Comparison of ENCODE assay signal across 21 cellular contexts in the genomic region with DNA sequence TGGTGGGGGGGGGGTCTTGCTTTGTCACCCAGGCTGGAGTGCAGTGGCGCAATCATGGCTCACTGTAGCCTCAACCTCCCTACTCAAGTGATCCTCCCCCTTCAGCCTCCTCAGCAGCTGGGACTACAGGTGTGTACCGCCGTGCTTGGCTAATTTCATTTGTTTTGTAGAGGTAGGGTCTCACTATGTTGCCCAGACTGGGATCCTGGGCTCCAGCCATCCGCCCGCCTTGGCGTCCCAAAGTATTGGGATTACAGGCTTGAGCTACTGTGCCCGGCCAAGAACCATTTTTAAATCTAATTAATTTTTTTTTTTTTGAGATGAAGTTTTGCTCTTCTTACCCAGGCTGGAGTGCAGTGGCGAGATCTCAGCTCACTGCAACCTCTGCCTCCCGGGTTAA. TPM values are rescaled to one million over a fixed set of nuclear protein-coding genes. Genes with fewer than 3 reads are reported as not detected.
DNase-seq lines count a peak whose midpoint lies in the region; ATAC-seq, FAIRE-seq and TF ChIP-seq lines count a peak whose summit lies in the region.
"Had no signal": no experiment of that assay in that cellular context is flagged by ENCODE, and none has a peak within 500 bp of the region (broad histone marks: within the 10 kb centered on the region; RNA-seq: fewer than 3 reads in every experiment).

No MANE protein-coding gene starts in this region.

- TF ChIP-seq POLR2A in HepG2 (IDR thresholded peaks at IDR 0.05; ENCODE audit: insufficient read depth in 1 of 2, low read depth in 2 of 2, low read length in 2 of 2) (no peak), right lobe of liver (IDR thresholded peaks at IDR 0.05) (no peak)

- intact Hi-C loops in HepG2 (cut with micrococcal nuclease; ENCODE audit: unreplicated experiment) (no loop called here), right lobe of liver (cut with DNase I) (no loop called here)
- intact Hi-C loops in activated CD4-positive, alpha-beta memory T cell treated with anti-CD3 and anti-CD28 coated beads for 36 hours (cut with micrococcal nuclease): loop anchor here (10.0 kb wide), 1 partner anchor 205 kb away; a partner anchor contains a TSS

- no peaks in the 10 kb centered on the region for H3K36me3 ChIP-seq in HepG2 (replicated peaks in 1 of 2; ENCODE audit: control insufficient read depth in 1 of 2, insufficient read depth in 2 of 2, low read length in 2 of 2)
- no peaks in the 10 kb centered on the region for H3K36me3 ChIP-seq in right lobe of liver
- no peaks in the 10 kb centered on the region for H3K36me3 ChIP-seq in neuronal stem cell (replicated peaks in 1 of 2; ENCODE audit: control insufficient read depth in 2 of 2, insufficient read depth in 2 of 2, low read length in 2 of 2)
- H3K36me3 ChIP-seq: HAP-1 had no signal

- H3K4me1 Mint-ChIP-seq in activated CD4-positive, alpha-beta memory T cell treated with anti-CD3 and anti-CD28 coated beads for 36 hours (ENCODE audit: low read depth): peaks cover 51% of the 10 kb centered on the region
- peaks cover 54% of the 10 kb centered on the region for H3K4me1 Mint-ChIP-seq in activated naive CD8-positive, alpha-beta T cell treated with anti-CD3 and anti-CD28 coated beads, Interleukin-2, amount 50 U/mL, for 24 hours

- CTCF ChIA-PET in HepG2 (lab: Yijun Ruan, JAX; ENCODE audit: low intra/inter-chr PET ratio, low total read pairs): no interaction called here
- CTCF ChIA-PET in activated CD4-positive, alpha-beta memory T cell treated with anti-CD3 and anti-CD28 coated beads for 36 hours (lab: Charles Lee): interaction anchor here (2.6 kb wide), 1 partner anchor 21 kb away, joined by 17 read pairs; no protein-coding TSS in a partner anchor

- H3K14ac ChIP-seq in neuronal stem cell (ENCODE audit: low read length): no peak overlapping the region

- H3K23ac ChIP-seq in neuronal stem cell (ENCODE audit: low read depth, low read length, poor library complexity): no peak overlapping the region

- H3K9me3 ChIP-seq in HepG2 (ENCODE audit: low read length): no peaks in the 10 kb centered on the region
- H3K9me3 ChIP-seq in right lobe of liver: no peaks in the 10 kb centered on the region
- no peaks in the 10 kb centered on the region for H3K9me3 ChIP-seq in neuronal stem cell (replicated peaks in 1 of 2; ENCODE audit: control insufficient read depth in 2 of 2, insufficient read depth in 1 of 2, low read depth in 1 of 2, low read length in 2 of 2)
- H3K9me3 ChIP-seq: HAP-1 had no signal

- H2BK5ac ChIP-seq in neuronal stem cell (ENCODE audit: low read length): no peak overlapping the region

- H3K9ac ChIP-seq in HepG2 (ENCODE audit: insufficient read depth, low read depth, low read length): no peak overlapping the region
- no peak overlapping the region for H3K9ac ChIP-seq in neuronal stem cell (ENCODE audit: low read depth, low read length, poor library complexity)

- peak overlapping the region; percentile 18 for H2BK120ac ChIP-seq in neuronal stem cell (ENCODE audit: low read depth, low read length)

- 76% methylated on average over 9 of the region's 9 CpGs for WGBS in HepG2 (ENCODE audit: low lambda C conversion rate)
- WGBS in right lobe of liver (ENCODE audit: insufficient coverage, low coverage, low lambda C conversion rate, missing lambda C conversion rate): 100% methylated on average over 5 of the region's 9 CpGs
- no CpG with 5 or more reads among the region's 9 CpGs for WGBS in neuronal stem cell (ENCODE audit: extremely low coverage in 2 of 2, insufficient read length in 2 of 2, insufficient replicate concordance in 1 of 2), 2 donors

- H4K91ac ChIP-seq in neuronal stem cell (ENCODE audit: low read depth, low read length, poor library complexity): no peak overlapping the region

- H3K4ac ChIP-seq in neuronal stem cell (ENCODE audit: low read length): no peak overlapping the region

- H3K4me3 Mint-ChIP-seq in activated CD4-positive, alpha-beta memory T cell treated with anti-CD3 and anti-CD28 coated beads for 36 hours: no peak overlapping the region
- no peak overlapping the region for H3K4me3 Mint-ChIP-seq in activated naive CD8-positive, alpha-beta T cell treated with anti-CD3 and anti-CD28 coated beads, Interleukin-2, amount 50 U/mL, for 24 hours
- H3K4me3 Mint-ChIP-seq: B cell had no signal

- H3K27me3 ChIP-seq in HepG2 (ENCODE audit: control insufficient read depth in 1 of 2, insufficient read depth in 2 of 2, low read length in 2 of 2): no peaks in the 10 kb centered on the region
- no peaks in the 10 kb centered on the region for H3K27me3 ChIP-seq in right lobe of liver
- no peaks in the 10 kb centered on the region for H3K27me3 ChIP-seq in neuronal stem cell (ENCODE audit: control insufficient read depth in 3 of 3, insufficient read depth in 3 of 3, low read depth in 1 of 3, low read length in 3 of 3)

- H2AFZ ChIP-seq in HepG2 (ENCODE audit: low read length) (no peak overlapping the region), neuronal stem cell (ENCODE audit: low read length) (no peak overlapping the region)

- TF ChIP-seq EP300 in HepG2 (IDR thresholded peaks at IDR 0.05; ENCODE audit: low read depth in 2 of 2, low read length in 2 of 2) (no peak), HepG2 (CRISPR knock-in tag; IDR thresholded peaks at IDR 0.05; ENCODE audit: borderline replicate concordance) (no peak)

- peak overlapping the region; percentile 90 for H3K27ac Mint-ChIP-seq in activated CD4-positive, alpha-beta memory T cell treated with anti-CD3 and anti-CD28 coated beads for 36 hours
- no peak overlapping the region for H3K27ac Mint-ChIP-seq in activated naive CD8-positive, alpha-beta T cell treated with anti-CD3 and anti-CD28 coated beads, Interleukin-2, amount 50 U/mL, for 24 hours
- H3K27ac Mint-ChIP-seq: B cell had no signal

- BruUV-seq in HepG2 (replicated peaks; lab: Mats Ljungman, UMichigan): no TSS peak

- in situ Hi-C loops in HepG2 (cut with HindIII; ENCODE audit: extremely low pct_ligation_motif_present, low pct_unique_long_range_greater_than_20kb): no loop called here

- H2AK5ac ChIP-seq in neuronal stem cell (ENCODE audit: low read depth, low read length): no peak overlapping the region

- H3K4me2 ChIP-seq in HepG2 (ENCODE audit: low read depth, low read length): no peak overlapping the region
- H3K4me2 ChIP-seq in neuronal stem cell (ENCODE audit: insufficient read depth, low read length, poor library complexity, severe bottlenecking): no peak overlapping the region

- no peak for DNase-seq in HepG2 (ENCODE audit: low spot score)
- no peak for DNase-seq in right lobe of liver
- DNase-seq in activated CD4-positive, alpha-beta memory T cell treated with anti-CD3 and anti-CD28 coated beads for 36 hours: no peak
- DNase-seq in neuronal stem cell (ENCODE audit: low spot score): no peak
- no peak for DNase-seq in NCI-H510A treated with DMSO at 0.1 percent for 48 hours (lab: John Stamatoyannopoulos, UW)
- no peak for DNase-seq in activated naive CD8-positive, alpha-beta T cell treated with anti-CD3 and anti-CD28 coated beads, Interleukin-2, amount 50 U/mL, for 24 hours
- DNase-seq: C1 segment of cervical spinal cord; CD4-positive, alpha-beta memory T cell; DMS153; DMS79 treated with DMSO at 0.1 percent for 48 hours; EL; IMR-90 had no signal

- H3K79me1 ChIP-seq in neuronal stem cell (ENCODE audit: low read depth, low read length): peaks cover 2% of the 10 kb centered on the region

- no peak for TF ChIP-seq RAD21 in HepG2 (CRISPR knock-in tag; IDR thresholded peaks at IDR 0.05)

- H2BK15ac ChIP-seq in neuronal stem cell (ENCODE audit: low read length): no peak overlapping the region

- H4K20me1 ChIP-seq in HepG2 (ENCODE audit: insufficient read depth, low read length): no peaks in the 10 kb centered on the region

- H3K4me3 ChIP-seq in HepG2 (replicated peaks in 1 of 3; ENCODE audit: insufficient read depth in 1 of 3, low read depth in 2 of 3, low read length in 3 of 3) (no peak overlapping the region), right lobe of liver (no peak overlapping the region), neuronal stem cell (ENCODE audit: low read length in 2 of 2) (no peak overlapping the region)
- H3K4me3 ChIP-seq: HAP-1 had no signal

- H3K9me3 Mint-ChIP-seq in activated CD4-positive, alpha-beta memory T cell treated with anti-CD3 and anti-CD28 coated beads for 36 hours: no peaks in the 10 kb centered on the region
- H3K9me3 Mint-ChIP-seq in activated naive CD8-positive, alpha-beta T cell treated with anti-CD3 and anti-CD28 coated beads, Interleukin-2, amount 50 U/mL, for 24 hours: no peaks in the 10 kb centered on the region
- H3K9me3 Mint-ChIP-seq: CD4-positive, alpha-beta memory T cell had no signal

- peaks cover 12% of the 10 kb centered on the region for H3K36me3 Mint-ChIP-seq in activated CD4-positive, alpha-beta memory T cell treated with anti-CD3 and anti-CD28 coated beads for 36 hours
- peaks cover 14% of the 10 kb centered on the region for H3K36me3 Mint-ChIP-seq in activated naive CD8-positive, alpha-beta T cell treated with anti-CD3 and anti-CD28 coated beads, Interleukin-2, amount 50 U/mL, for 24 hours (ENCODE audit: low read depth)

- no peak overlapping the region for H3K18ac ChIP-seq in neuronal stem cell (ENCODE audit: low read length)

- no peak overlapping the region for H4K8ac ChIP-seq in neuronal stem cell (ENCODE audit: low read depth, low read length)

- POLR2A ChIA-PET in HepG2 (lab: Yijun Ruan, JAX): interaction anchor here (6.1 to 7.2 kb wide), 2 partner anchors 18 to 20 kb away, joined by 187 to 251 read pairs; a partner anchor contains a TSS
- POLR2A ChIA-PET in activated CD4-positive, alpha-beta memory T cell treated with anti-CD3 and anti-CD28 coated beads for 36 hours (lab: Charles Lee): interaction anchor here (0.9 to 8.2 kb wide), 2 partner anchors 11 to 19 kb away, joined by 3 to 301 read pairs; a partner anchor contains a TSS

- no peak for ATAC-seq in HepG2
- no peak for ATAC-seq in right lobe of liver
- ATAC-seq in HG03571 (IDR thresholded peaks at IDR 0.05; ENCODE audit: unreplicated experiment): no peak
- ATAC-seq in activated naive CD8-positive, alpha-beta T cell treated with anti-CD3 and anti-CD28 coated beads, Interleukin-2, amount 50 U/mL, for 24 hours: no peak

- no peak for FAIRE-seq in HepG2 (lab: Jason Lieb, UNC)
- FAIRE-seq: A204.1, D721Med, G401.6, GM12891, GM19239, H1 had no signal

- H3K4me1 ChIP-seq in HepG2 (ENCODE audit: insufficient read depth, low read length) (peaks cover 51% of the 10 kb centered on the region), right lobe of liver (peaks cover 0 to 27% (median 5%) of the 10 kb centered on the region in 4 donors), neuronal stem cell (ENCODE audit: control insufficient read depth in 2 of 2, insufficient read depth in 1 of 2, low read depth in 1 of 2, low read length in 2 of 2) (peaks cover 6 to 12% of the 10 kb centered on the region in 2 donors)

- H3K27ac ChIP-seq in HepG2 (ENCODE audit: extremely low read length, insufficient read depth, low read length): no peak overlapping the region
- no peak overlapping the region for H3K27ac ChIP-seq in right lobe of liver
- H3K27ac ChIP-seq in neuronal stem cell (replicated peaks; ENCODE audit: low read length): no peak overlapping the region

- H3K27me3 Mint-ChIP-seq in activated CD4-positive, alpha-beta memory T cell treated with anti-CD3 and anti-CD28 coated beads for 36 hours: no peaks in the 10 kb centered on the region
- H3K27me3 Mint-ChIP-seq in activated naive CD8-positive, alpha-beta T cell treated with anti-CD3 and anti-CD28 coated beads, Interleukin-2, amount 50 U/mL, for 24 hours: no peaks in the 10 kb centered on the region
- H3K27me3 Mint-ChIP-seq: B cell; CD4-positive, alpha-beta memory T cell had no signal

- TF ChIP-seq CTCF in HepG2 (CRISPR knock-in tag; IDR thresholded peaks at IDR 0.05) (no peak), right lobe of liver (IDR thresholded peaks at IDR 0.05) (no peak)

- H2BK12ac ChIP-seq in neuronal stem cell (ENCODE audit: low read length): peak overlapping the region; percentile 22

- H3K79me2 ChIP-seq in HepG2 (ENCODE audit: insufficient read depth, low read length): no peaks in the 10 kb centered on the region

RNA-seq across cellular contexts. Expression of a gene that starts 18.2 kb away (rescaled TPM):
- total RNA-seq in HepG2 (2016; rRNA removed; fragmentation: Illumina TruSeq; extraction: Trizol) (31.8 and 41.2 TPM in 2 replicates), right lobe of liver (100 to 1,000 TPM in 4 of 6 experiments, 10 to 100 TPM in 2; 29.3 to 188 (median 134) TPM)
- 36.4 and 41.0 TPM in 2 replicates for total RNA-seq in HepG2 (2016; cell fraction: cytosol; rRNA removed; fragmentation: Illumina TruSeq; extraction: Trizol; ENCODE audit: low read depth)
- total RNA-seq in HepG2 (2016; cell fraction: insoluble cytoplasmic fraction; rRNA removed; fragmentation: Illumina TruSeq; extraction: Trizol): 30.0 and 40.6 TPM in 2 replicates
- total RNA-seq in HepG2 (2016; cell fraction: membrane; rRNA removed; fragmentation: Illumina TruSeq; extraction: Trizol): 68.5 and 98.0 TPM in 2 replicates
- 23.4 and 45.2 TPM in 2 replicates for total RNA-seq in HepG2 (2016; cell fraction: nucleus; rRNA removed; fragmentation: Illumina TruSeq; extraction: Trizol)
- polyA plus RNA-seq in HepG2 (2011; rRNA removed): 59.8 and 124 TPM in 2 replicates
- polyA plus RNA-seq in HepG2 (2011; cell fraction: cytosol; rRNA removed): 93.9 and 178 TPM in 2 replicates
- polyA plus RNA-seq in HepG2 (2011; cell fraction: nucleus; rRNA removed): 129 and 136 TPM in 2 replicates
- polyA plus RNA-seq in HepG2 (2012): 44.0 and 66.6 TPM in 2 replicates
- polyA plus RNA-seq in HepG2 (2016; cell fraction: cytosol; fragmentation: Illumina TruSeq; extraction: Trizol; ENCODE audit: low read depth): 85.1 and 91.8 TPM in 2 replicates
- 74.4 and 76.0 TPM in 2 replicates for polyA plus RNA-seq in HepG2 (2016; cell fraction: insoluble cytoplasmic fraction; fragmentation: Illumina TruSeq; extraction: Trizol; ENCODE audit: low read depth)
- polyA plus RNA-seq in HepG2 (2016; cell fraction: membrane; fragmentation: Illumina TruSeq; extraction: Trizol; ENCODE audit: low read depth): 131 and 149 TPM in 2 replicates
- 77.1 and 84.7 TPM in 2 replicates for polyA plus RNA-seq in HepG2 (2016; cell fraction: nucleus; fragmentation: Illumina TruSeq; extraction: Trizol; ENCODE audit: insufficient read depth, low read depth)
- polyA minus RNA-seq in HepG2 (2011; rRNA and poly(A)+ RNA removed; ENCODE audit: low replicate concordance): 49.7 and 194 TPM in 2 replicates
- polyA minus RNA-seq in HepG2 (2011; cell fraction: cytosol; rRNA and poly(A)+ RNA removed): 164 and 168 TPM in 2 replicates
- 60.5 and 91.9 TPM in 2 replicates for polyA minus RNA-seq in HepG2 (2011; cell fraction: nucleus; rRNA and poly(A)+ RNA removed)
- 100 to 1,000 TPM; 232 to 236 TPM for total RNA-seq in activated CD4-positive, alpha-beta memory T cell treated with anti-CD3 and anti-CD28 coated beads for 36 hours
- 126 TPM for polyA plus RNA-seq in neuronal stem cell (2013, experiment 1 of 2)
- 119 TPM for polyA plus RNA-seq in neuronal stem cell (2013, experiment 2 of 2)

RNA-seq across cellular contexts. Expression of a gene that starts 23.2 kb away (rescaled TPM):
- total RNA-seq in HepG2 (2016; rRNA removed; fragmentation: Illumina TruSeq; extraction: Trizol): 166 and 188 TPM in 2 replicates
- 129 and 159 TPM in 2 replicates for total RNA-seq in HepG2 (2016; cell fraction: cytosol; rRNA removed; fragmentation: Illumina TruSeq; extraction: Trizol; ENCODE audit: low read depth)
- total RNA-seq in HepG2 (2016; cell fraction: insoluble cytoplasmic fraction; rRNA removed; fragmentation: Illumina TruSeq; extraction: Trizol): 185 and 208 TPM in 2 replicates
- total RNA-seq in HepG2 (2016; cell fraction: membrane; rRNA removed; fragmentation: Illumina TruSeq; extraction: Trizol): 248 and 299 TPM in 2 replicates
- 62.8 and 69.8 TPM in 2 replicates for total RNA-seq in HepG2 (2016; cell fraction: nucleus; rRNA removed; fragmentation: Illumina TruSeq; extraction: Trizol)
- 65.8 and 66.8 TPM in 2 replicates for polyA plus RNA-seq in HepG2 (2011; rRNA removed)
- 97.1 and 133 TPM in 2 replicates for polyA plus RNA-seq in HepG2 (2011; cell fraction: cytosol; rRNA removed)
- polyA plus RNA-seq in HepG2 (2011; cell fraction: nucleus; rRNA removed): 51.8 and 54.0 TPM in 2 replicates
- 62.7 and 78.9 TPM in 2 replicates for polyA plus RNA-seq in HepG2 (2012)
- 166 and 238 TPM in 2 replicates for polyA plus RNA-seq in HepG2 (2016; cell fraction: cytosol; fragmentation: Illumina TruSeq; extraction: Trizol; ENCODE audit: low read depth)
- polyA plus RNA-seq in HepG2 (2016; cell fraction: insoluble cytoplasmic fraction; fragmentation: Illumina TruSeq; extraction: Trizol; ENCODE audit: low read depth): 205 and 220 TPM in 2 replicates
- 217 and 267 TPM in 2 replicates for polyA plus RNA-seq in HepG2 (2016; cell fraction: membrane; fragmentation: Illumina TruSeq; extraction: Trizol; ENCODE audit: low read depth)
- 105 and 120 TPM in 2 replicates for polyA plus RNA-seq in HepG2 (2016; cell fraction: nucleus; fragmentation: Illumina TruSeq; extraction: Trizol; ENCODE audit: insufficient read depth, low read depth)
- polyA minus RNA-seq in HepG2 (2011; rRNA and poly(A)+ RNA removed; ENCODE audit: low replicate concordance): 40.8 and 88.8 TPM in 2 replicates
- 24.9 and 32.6 TPM in 2 replicates for polyA minus RNA-seq in HepG2 (2011; cell fraction: cytosol; rRNA and poly(A)+ RNA removed)
- 13.4 and 14.2 TPM in 2 replicates for polyA minus RNA-seq in HepG2 (2011; cell fraction: nucleus; rRNA and poly(A)+ RNA removed)
- total RNA-seq in right lobe of liver: 100 to 1,000 TPM in 2 of 6 experiments, 10 to 100 TPM in 4; 37.6 to 139 (median 47.3) TPM
- total RNA-seq in activated CD4-positive, alpha-beta memory T cell treated with anti-CD3 and anti-CD28 coated beads for 36 hours: 100 to 1,000 TPM; 356 to 361 TPM
- 355 TPM for polyA plus RNA-seq in neuronal stem cell (2013, experiment 1 of 2)
- polyA plus RNA-seq in neuronal stem cell (2013, experiment 2 of 2): 349 TPM

RNA-seq across cellular contexts. Expression of a gene that starts 25.4 kb away (rescaled TPM):
- total RNA-seq in HepG2 (2016; rRNA removed; fragmentation: Illumina TruSeq; extraction: Trizol): 0.04 and 0.07 TPM in 2 replicates
- total RNA-seq in HepG2 (2016; cell fraction: cytosol; rRNA removed; fragmentation: Illumina TruSeq; extraction: Trizol; ENCODE audit: low read depth): not detected in 2 replicates
- 0.04 TPM in 1 of 2 replicates, not detected in the other for total RNA-seq in HepG2 (2016; cell fraction: insoluble cytoplasmic fraction; rRNA removed; fragmentation: Illumina TruSeq; extraction: Trizol)
- not detected in 2 replicates for total RNA-seq in HepG2 (2016; cell fraction: membrane; rRNA removed; fragmentation: Illumina TruSeq; extraction: Trizol)
- 0.13 TPM in 1 of 2 replicates, not detected in the other for total RNA-seq in HepG2 (2016; cell fraction: nucleus; rRNA removed; fragmentation: Illumina TruSeq; extraction: Trizol)
- polyA plus RNA-seq in HepG2 (2011; rRNA removed): 0.14 and 0.18 TPM in 2 replicates
- 0.03 and 0.04 TPM in 2 replicates for polyA plus RNA-seq in HepG2 (2011; cell fraction: cytosol; rRNA removed)
- 1.3 and 1.5 TPM in 2 replicates for polyA plus RNA-seq in HepG2 (2011; cell fraction: nucleus; rRNA removed)
- polyA plus RNA-seq in HepG2 (2012): 0.13 TPM in 2 replicates
- polyA plus RNA-seq in HepG2 (2016; cell fraction: cytosol; fragmentation: Illumina TruSeq; extraction: Trizol; ENCODE audit: low read depth): not detected in 2 replicates
- not detected in 2 replicates for polyA plus RNA-seq in HepG2 (2016; cell fraction: insoluble cytoplasmic fraction; fragmentation: Illumina TruSeq; extraction: Trizol; ENCODE audit: low read depth)
- not detected in 2 replicates for polyA plus RNA-seq in HepG2 (2016; cell fraction: membrane; fragmentation: Illumina TruSeq; extraction: Trizol; ENCODE audit: low read depth)
- polyA plus RNA-seq in HepG2 (2016; cell fraction: nucleus; fragmentation: Illumina TruSeq; extraction: Trizol; ENCODE audit: insufficient read depth, low read depth): 0.25 and 0.49 TPM in 2 replicates
- polyA minus RNA-seq in HepG2 (2011; rRNA and poly(A)+ RNA removed; ENCODE audit: low replicate concordance): 0.26 and 0.91 TPM in 2 replicates
- polyA minus RNA-seq in HepG2 (2011; cell fraction: cytosol; rRNA and poly(A)+ RNA removed): 0.53 TPM in 1 of 2 replicates, not detected in the other
- polyA minus RNA-seq in HepG2 (2011; cell fraction: nucleus; rRNA and poly(A)+ RNA removed): 0.52 and 0.62 TPM in 2 replicates
- 1 to 10 TPM in 5 of 6 experiments, under 1 TPM in 1; 0.82 to 5.3 (median 2.5) TPM for total RNA-seq in right lobe of liver
- under 1 TPM; 0.36 to 0.39 TPM for total RNA-seq in activated CD4-positive, alpha-beta memory T cell treated with anti-CD3 and anti-CD28 coated beads for 36 hours
- polyA plus RNA-seq in neuronal stem cell (2013, experiment 1 of 2): 0.81 TPM
- 1.1 TPM for polyA plus RNA-seq in neuronal stem cell (2013, experiment 2 of 2)

RNA-seq across cellular contexts. Expression of a gene that starts 40.7 kb away (rescaled TPM):
- total RNA-seq in HepG2 (2016; rRNA removed; fragmentation: Illumina TruSeq; extraction: Trizol) (56.6 and 57.7 TPM in 2 replicates), right lobe of liver (10 to 100 TPM; 33.0 to 55.5 (median 40.7) TPM)
- total RNA-seq in HepG2 (2016; cell fraction: cytosol; rRNA removed; fragmentation: Illumina TruSeq; extraction: Trizol; ENCODE audit: low read depth): 13.1 and 14.4 TPM in 2 replicates
- 51.1 and 64.9 TPM in 2 replicates for total RNA-seq in HepG2 (2016; cell fraction: insoluble cytoplasmic fraction; rRNA removed; fragmentation: Illumina TruSeq; extraction: Trizol)
- 36.0 and 36.7 TPM in 2 replicates for total RNA-seq in HepG2 (2016; cell fraction: membrane; rRNA removed; fragmentation: Illumina TruSeq; extraction: Trizol)
- 30.3 and 33.5 TPM in 2 replicates for total RNA-seq in HepG2 (2016; cell fraction: nucleus; rRNA removed; fragmentation: Illumina TruSeq; extraction: Trizol)
- 53.1 and 64.3 TPM in 2 replicates for polyA plus RNA-seq in HepG2 (2011; rRNA removed)
- polyA plus RNA-seq in HepG2 (2011; cell fraction: cytosol; rRNA removed): 37.2 and 38.6 TPM in 2 replicates
- 97.0 and 102 TPM in 2 replicates for polyA plus RNA-seq in HepG2 (2011; cell fraction: nucleus; rRNA removed)
- 26.8 and 28.6 TPM in 2 replicates for polyA plus RNA-seq in HepG2 (2012)
- polyA plus RNA-seq in HepG2 (2016; cell fraction: cytosol; fragmentation: Illumina TruSeq; extraction: Trizol; ENCODE audit: low read depth): 15.6 and 16.2 TPM in 2 replicates
- polyA plus RNA-seq in HepG2 (2016; cell fraction: insoluble cytoplasmic fraction; fragmentation: Illumina TruSeq; extraction: Trizol; ENCODE audit: low read depth): 40.6 and 44.1 TPM in 2 replicates
- polyA plus RNA-seq in HepG2 (2016; cell fraction: membrane; fragmentation: Illumina TruSeq; extraction: Trizol; ENCODE audit: low read depth): 22.8 and 23.5 TPM in 2 replicates
- 51.1 and 66.5 TPM in 2 replicates for polyA plus RNA-seq in HepG2 (2016; cell fraction: nucleus; fragmentation: Illumina TruSeq; extraction: Trizol; ENCODE audit: insufficient read depth, low read depth)
- polyA minus RNA-seq in HepG2 (2011; rRNA and poly(A)+ RNA removed; ENCODE audit: low replicate concordance): 22.4 and 187 TPM in 2 replicates
- 44.1 and 52.6 TPM in 2 replicates for polyA minus RNA-seq in HepG2 (2011; cell fraction: cytosol; rRNA and poly(A)+ RNA removed)
- polyA minus RNA-seq in HepG2 (2011; cell fraction: nucleus; rRNA and poly(A)+ RNA removed): 46.4 and 57.7 TPM in 2 replicates
- total RNA-seq in activated CD4-positive, alpha-beta memory T cell treated with anti-CD3 and anti-CD28 coated beads for 36 hours: 10 to 100 TPM; 29.0 to 30.8 TPM
- polyA plus RNA-seq in neuronal stem cell (2013, experiment 1 of 2): 10.5 TPM
- polyA plus RNA-seq in neuronal stem cell (2013, experiment 2 of 2): 10.8 TPM
